ENCODE assay signal across 24 cellular contexts in genomic region chr2:199975297-199975895, GRCh38. TPM values are rescaled to one million over a fixed set of nuclear protein-coding genes. Genes with fewer than 3 reads are reported as not detected.
DNase-seq lines count a peak whose midpoint lies in the region; ATAC-seq and TF ChIP-seq lines count a peak whose summit lies in the region.
"Had no signal": no experiment of that assay in that cellular context is flagged by ENCODE, and none has a peak within 500 bp of the region (broad histone marks: within the 10 kb centered on the region; RNA-seq: fewer than 3 reads in every experiment).

No MANE protein-coding gene starts in this region.

- H3K27ac Mint-ChIP-seq in MCF 10A (ENCODE audit: low read depth, unreplicated experiment), result peak overlapping the region; percentile 89
- no peak overlapping the region for H3K27ac Mint-ChIP-seq in T-cell
- H3K27ac Mint-ChIP-seq: activated B cell treated with CpG ODN at 0.5 μM for 24 hours; activated CD8-positive, alpha-beta T cell treated with anti-CD3 and anti-CD28 coated beads, Interleukin-2, amount 10 ng/mL, durations not matched to agents 7 days and 5 days; activated naive CD8-positive, alpha-beta T cell treated with anti-CD3 and anti-CD28 coated beads for 36 hours; CD4-positive, alpha-beta T cell; stimulated activated memory B cell treated with anti-CD40 and anti-IgM and Interleukin-4, amounts not matched to agents 10 μg/mL and 1 μg/mL and 100 μg/mL, for 72 hours; T-helper 2 cell treated with Interferon-gamma antibody and Interleukin-4, amounts not matched to agents 5 μg/mL and 100 μg/mL, for 36 hours had no signal

- no peak for TF ChIP-seq CTCF in MCF 10A (IDR thresholded peaks at IDR 0.05; ENCODE audit: unreplicated experiment)
- no peak for TF ChIP-seq CTCF in breast epithelium (IDR thresholded peaks at IDR 0.05)
- TF ChIP-seq CTCF in RWPE1 (conservative IDR thresholded peaks at IDR 0.05; ENCODE audit: low read depth), result no peak
- no peak for TF ChIP-seq CTCF in epithelial cell of esophagus (IDR thresholded peaks at IDR 0.05; ENCODE audit: insufficient read depth, low read depth, low read length, missing control alignments)
- no peak for TF ChIP-seq CTCF in smooth muscle cell (IDR thresholded peaks at IDR 0.05; ENCODE audit: borderline replicate concordance, insufficient read depth, poor library complexity, severe bottlenecking)

- no peaks in the 10 kb centered on the region for H4K20me1 ChIP-seq in smooth muscle cell (ENCODE audit: low read depth)

- H3K36me3 ChIP-seq in breast epithelium (no peaks in the 10 kb centered on the region), smooth muscle cell (ENCODE audit: low read depth) (no peaks in the 10 kb centered on the region)
- H3K36me3 ChIP-seq: SJCRH30 had no signal

- DNase-seq in MCF 10A (ENCODE audit: unreplicated experiment) (peak; percentile 12), breast epithelium (ENCODE audit: low spot score in 2 of 2) (no peak), RWPE1 (ENCODE audit: low spot score) (no peak), epithelial cell of esophagus (ENCODE audit: low read depth) (peak; percentile 29), smooth muscle cell (lab: John Stamatoyannopoulos, UW; ENCODE audit: unreplicated experiment) (no peak), NCI-H69 (lab: John Stamatoyannopoulos, UW) (no peak), DMS53 (lab: John Stamatoyannopoulos, UW) (no peak), T-cell (no peak)
- DNase-seq: ACHN; activated B cell treated with CpG ODN at 0.5 μM for 24 hours; activated CD8-positive, alpha-beta T cell treated with anti-CD3 and anti-CD28 coated beads, Interleukin-2, amount 10 ng/mL, durations not matched to agents 7 days and 5 days; activated naive CD8-positive, alpha-beta T cell treated with anti-CD3 and anti-CD28 coated beads for 36 hours; activated T-cell treated with anti-CD3 and anti-CD28 coated beads, Interleukin-2, amount 50 U/mL, for 48 hours; CD4-positive, alpha-beta T cell; KG1; NCI-H1105; NCI-H524 treated with DMSO at 0.1 percent for 48 hours; nucleus accumbens; right cardiac atrium; SJCRH30; testis had no signal

- TSS peak; percentile 91 for BruUV-seq in MCF 10A (replicated peaks; lab: Mats Ljungman, UMichigan)

- whole genome bisulfite sequencing in smooth muscle cell (ENCODE audit: low lambda C conversion rate), result 78% methylated on average over 3 of the region's 3 CpGs

- H3K9me3 ChIP-seq in breast epithelium, result no peaks in the 10 kb centered on the region
- no peaks in the 10 kb centered on the region for H3K9me3 ChIP-seq in smooth muscle cell (replicated peaks; ENCODE audit: low read depth)
- H3K9me3 ChIP-seq: SJCRH30, testis had no signal

- H3K36me3 Mint-ChIP-seq in MCF 10A (ENCODE audit: insufficient read depth, unreplicated experiment) (peaks cover under 1% of the 10 kb centered on the region), T-cell (peaks cover 16% of the 10 kb centered on the region)

- H3K9ac ChIP-seq in smooth muscle cell (ENCODE audit: low read depth), result peak overlapping the region; percentile 24

- H3K4me3 ChIP-seq in breast epithelium, result no peak overlapping the region
- H3K4me3 ChIP-seq in epithelial cell of esophagus (ENCODE audit: low read length), result no peak overlapping the region
- no peak overlapping the region for H3K4me3 ChIP-seq in smooth muscle cell
- H3K4me3 ChIP-seq: SJCRH30, testis had no signal

- H3K4me2 ChIP-seq in smooth muscle cell, result no peak overlapping the region

- POLR2A ChIA-PET in MCF 10A (lab: Yijun Ruan, JAX) (interaction anchor here (0.6 to 3.7 kb wide), 8 partner anchors 10 to 507 kb away, joined by 3 to 14 read pairs (median 3); partner anchors contain the start of genes MAIP1 and TYW5), RWPE1 (lab: Yijun Ruan, JAX; ENCODE audit: low non-redundant PET) (no interaction called here), T-cell (lab: Charles Lee) (no interaction called here)

- H3K27me3 ChIP-seq in breast epithelium, result no peaks in the 10 kb centered on the region
- H3K27me3 ChIP-seq in smooth muscle cell (ENCODE audit: low read depth), result no peaks in the 10 kb centered on the region
- H3K27me3 ChIP-seq: SJCRH30, testis had no signal

- no peak overlapping the region for H2AFZ ChIP-seq in smooth muscle cell (ENCODE audit: low read depth)

- no peak for TF ChIP-seq POLR2A in breast epithelium (IDR thresholded peaks at IDR 0.05)

- H3K4me1 Mint-ChIP-seq in MCF 10A (ENCODE audit: insufficient read depth, unreplicated experiment) (peaks cover 31% of the 10 kb centered on the region), T-cell (peaks cover 0 to 5% (median 4%) of the 10 kb centered on the region in 3 donors)

- H3K79me2 ChIP-seq in smooth muscle cell (ENCODE audit: low read depth), result no peaks in the 10 kb centered on the region

- CTCF ChIA-PET in MCF 10A (lab: Yijun Ruan, JAX) (interaction anchor here (0.6 to 12.4 kb wide), 16 partner anchors 10 to 738 kb away, joined by 3 to 239 read pairs (median 4); partner anchors contain the start of gene KCTD18), RWPE1 (lab: Yijun Ruan, JAX) (interaction anchor here (0.6 kb wide), 1 partner anchor 572 kb away, joined by 4 read pairs; no protein-coding TSS in a partner anchor), T-cell (lab: Charles Lee) (interaction anchor here (1.0 kb wide), 2 partner anchors 501 to 506 kb away, joined by 3 to 4 read pairs; no protein-coding TSS in a partner anchor)

- no peak overlapping the region for H3K4me3 Mint-ChIP-seq in MCF 10A (ENCODE audit: unreplicated experiment)
- H3K4me3 Mint-ChIP-seq in T-cell, result no peak overlapping the region
- H3K4me3 Mint-ChIP-seq: activated B cell treated with CpG ODN at 0.5 μM for 24 hours; activated CD8-positive, alpha-beta T cell treated with anti-CD3 and anti-CD28 coated beads, Interleukin-2, amount 10 ng/mL, durations not matched to agents 7 days and 5 days; activated naive CD8-positive, alpha-beta T cell treated with anti-CD3 and anti-CD28 coated beads for 36 hours; brain; CD4-positive, alpha-beta T cell; stimulated activated memory B cell treated with anti-CD40 and anti-IgM and Interleukin-4, amounts not matched to agents 10 μg/mL and 1 μg/mL and 100 μg/mL, for 72 hours; T-helper 2 cell treated with Interferon-gamma antibody and Interleukin-4, amounts not matched to agents 5 μg/mL and 100 μg/mL, for 36 hours had no signal

- H3K4me1 ChIP-seq in breast epithelium (no peaks in the 10 kb centered on the region), smooth muscle cell (ENCODE audit: low read depth) (peaks cover 10% of the 10 kb centered on the region)
- H3K4me1 ChIP-seq: testis had no signal

- no peak for ATAC-seq in T-cell (replicated peaks in 1 of 4)
- ATAC-seq: activated CD8-positive, alpha-beta T cell treated with anti-CD3 and anti-CD28 coated beads, Interleukin-2, amount 10 ng/mL, durations not matched to agents 7 days and 5 days; right cardiac atrium; stimulated activated memory B cell treated with anti-CD40 and anti-IgM and Interleukin-4, amounts not matched to agents 10 μg/mL and 1 μg/mL and 100 μg/mL, for 72 hours had no signal

- H3K27me3 Mint-ChIP-seq in MCF 10A (ENCODE audit: insufficient read depth, unreplicated experiment) (no peaks in the 10 kb centered on the region), T-cell (no peaks in the 10 kb centered on the region)
- H3K27me3 Mint-ChIP-seq: activated B cell treated with CpG ODN at 0.5 μM for 24 hours; activated naive CD8-positive, alpha-beta T cell treated with anti-CD3 and anti-CD28 coated beads for 36 hours; CD4-positive, alpha-beta T cell; stimulated activated memory B cell treated with anti-CD40 and anti-IgM and Interleukin-4, amounts not matched to agents 10 μg/mL and 1 μg/mL and 100 μg/mL, for 72 hours had no signal

- H3K27ac ChIP-seq in breast epithelium (no peak overlapping the region), RWPE1 (peak overlapping the region; percentile 49; the same call in 1 of the 2 replicates), smooth muscle cell (ENCODE audit: low read depth) (no peak overlapping the region)
- H3K27ac ChIP-seq: SJCRH30, testis had no signal

- H3K9me3 Mint-ChIP-seq in MCF 10A (ENCODE audit: unreplicated experiment) (peaks cover 5% of the 10 kb centered on the region), T-cell (peaks cover 0 to 5% (median 0%) of the 10 kb centered on the region in 3 donors)
- H3K9me3 Mint-ChIP-seq: activated B cell treated with CpG ODN at 0.5 μM for 24 hours; activated naive CD8-positive, alpha-beta T cell treated with anti-CD3 and anti-CD28 coated beads for 36 hours; brain; CD4-positive, alpha-beta T cell; T-helper 2 cell treated with Interferon-gamma antibody and Interleukin-4, amounts not matched to agents 5 μg/mL and 100 μg/mL, for 36 hours had no signal

- intact Hi-C loops in MCF 10A (cut with micrococcal nuclease) (no loop called here), breast epithelium (cut with DNase I; ENCODE audit: low total_unique reads) (loop anchor here (10.0 kb wide), 1 partner anchor 499 kb away; no protein-coding TSS in a partner anchor)

- H3F3A ChIP-seq in smooth muscle cell (ENCODE audit: low read depth), result no peaks in the 10 kb centered on the region

RNA-seq across cellular contexts. Expression of gene MAIP1, which starts 20.0 kb away (rescaled TPM):
- total RNA-seq in MCF 10A (2022) (17.7 and 24.1 TPM in 2 replicates), breast epithelium (10 to 100 TPM; 17.0 to 27.4 (median 26.6) TPM), smooth muscle cell (32.2 and 133 TPM in 2 replicates), T-cell (10 to 100 TPM; 13.9 to 29.6 (median 14.7) TPM)
- 15.0 and 24.2 TPM in 2 replicates for polyA plus RNA-seq in smooth muscle cell

RNA-seq across cellular contexts. Expression of gene TYW5, which starts 20.1 kb away (rescaled TPM):
- total RNA-seq in MCF 10A (2022) (9.7 and 11.1 TPM in 2 replicates), breast epithelium (10 to 100 TPM in 1 of 3 donors, 1 to 10 TPM in 2; 7.2 to 12.9 (median 9.8) TPM), smooth muscle cell (7.9 and 14.6 TPM in 2 replicates), T-cell (10 to 100 TPM in 2 of 5 donors, 1 to 10 TPM in 3; 7.9 to 13.1 (median 9.4) TPM)
- 6.6 and 9.9 TPM in 2 replicates for polyA plus RNA-seq in smooth muscle cell

Comparison
In these comparisons a context has a peak if more than half of its experiments do, and no peak if none do; other contexts are left out.
1. DNase-seq: peak in MCF 10A (single experiment) and epithelial cell of esophagus (single experiment); none in breast epithelium (0 of 2), RWPE1 (single experiment), smooth muscle cell (single experiment), NCI-H69 (single experiment), DMS53 (single experiment) and T-cell (0 of 34).